ENCODE assay signal across 1 cellular context in genomic region chr6:49550413-49551125, GRCh38.
TF ChIP-seq lines count a peak whose summit lies in the region.

Gene C6orf141 (plus strand): TSS chr6:49550668. CDS start chr6:49550793, 125 bp downstream.

TF ChIP-seq in HEK293, 187 proteins besides CTCF, POLR2A, EP300 and RAD21 (continued from another document and continues in another):
- TF ChIP-seq ZBTB20 (tag by site-specific recombination; IDR thresholded peaks at IDR 0.05) (peak; percentile 86), ZBTB10 (tag by site-specific recombination; IDR thresholded peaks at IDR 0.05) (peak; percentile 18; the same call in 1 of the 2 replicates), ZBTB17 (tag by site-specific recombination; IDR thresholded peaks at IDR 0.05) (peak; percentile 74), SP2 (tag by site-specific recombination; IDR thresholded peaks at IDR 0.05) (peak; percentile 94), PATZ1 (tag by site-specific recombination; IDR thresholded peaks at IDR 0.05) (peak; percentile 83), ZNF830 (tag by site-specific recombination; IDR thresholded peaks at IDR 0.05; ENCODE audit: low read depth) (no peak), EGR2 (tag by site-specific recombination; IDR thresholded peaks at IDR 0.05; ENCODE audit: low read depth) (peak; percentile 97), ZNF837 (tag by site-specific recombination; IDR thresholded peaks at IDR 0.05) (no peak), ZNF777 (tag by site-specific recombination; IDR thresholded peaks at IDR 0.05; ENCODE audit: borderline replicate concordance) (0 out of 2 replicates have a peak, but pooled peaks have one; percentile 53), KLF8 (tag by site-specific recombination; IDR thresholded peaks at IDR 0.05) (peak; percentile 76), ZNF394 (tag by site-specific recombination; IDR thresholded peaks at IDR 0.05; ENCODE audit: borderline replicate concordance) (0 out of 2 replicates have a peak, but pooled peaks have one; percentile 23), GLIS2 (tag by site-specific recombination; IDR thresholded peaks at IDR 0.05) (peak; percentile 80), ZNF24 (tag by site-specific recombination; IDR thresholded peaks at IDR 0.05) (peak; percentile 99), ZFP3 (tag by site-specific recombination; IDR thresholded peaks at IDR 0.05; ENCODE audit: low read depth) (no peak), ZNF626 (tag by site-specific recombination; IDR thresholded peaks at IDR 0.05) (no peak), ZNF660 (tag by site-specific recombination; IDR thresholded peaks at IDR 0.05) (0 out of 2 replicates have a peak, but pooled peaks have one; percentile 22), ZNF416 (tag by site-specific recombination; IDR thresholded peaks at IDR 0.05) (no peak), ZNF792 (tag by site-specific recombination; IDR thresholded peaks at IDR 0.05) (no peak), ZNF366 (tag by site-specific recombination; conservative IDR thresholded peaks at IDR 0.05) (peak; percentile 92), ZNF488 (tag by site-specific recombination; IDR thresholded peaks at IDR 0.05) (no peak), ZNF76 (tag by site-specific recombination; IDR thresholded peaks at IDR 0.05; ENCODE audit: borderline replicate concordance, low read depth) (no peak; the same call in 1 of the 2 replicates), ZNF18 (tag by site-specific recombination; IDR thresholded peaks at IDR 0.05) (peak; percentile 39; the same call in 1 of the 2 replicates), ZNF391 (tag by site-specific recombination; IDR thresholded peaks at IDR 0.05; ENCODE audit: borderline replicate concordance, low read depth) (no peak), ZNF311 (tag by site-specific recombination; IDR thresholded peaks at IDR 0.05; ENCODE audit: borderline replicate concordance) (no peak), SP3 (tag by site-specific recombination; IDR thresholded peaks at IDR 0.05) (peak; percentile 72), WT1 (tag by site-specific recombination; IDR thresholded peaks at IDR 0.05) (peak; percentile 55), HOXD13 (CRISPR knock-in tag; IDR thresholded peaks at IDR 0.05; ENCODE audit: borderline replicate concordance) (no peak), KLF17 (tag by site-specific recombination; IDR thresholded peaks at IDR 0.05) (peak; percentile 58; the same call in 1 of the 2 replicates), ZNF561 (tag by site-specific recombination; IDR thresholded peaks at IDR 0.05; ENCODE audit: borderline replicate concordance) (peak; percentile 39; the same call in 1 of the 2 replicates), ZNF398 (tag by site-specific recombination; IDR thresholded peaks at IDR 0.05) (peak; percentile 76), ZNF747 (tag by site-specific recombination; IDR thresholded peaks at IDR 0.05) (no peak), SP7 (tag by site-specific recombination; IDR thresholded peaks at IDR 0.05) (peak; percentile 72; the same call in 1 of the 2 replicates), ZNF341 (tag by site-specific recombination; IDR thresholded peaks at IDR 0.05; ENCODE audit: low read depth) (peak; percentile 96), BCL11B (tag by site-specific recombination; IDR thresholded peaks at IDR 0.05; ENCODE audit: low read depth) (0 out of 2 replicates have a peak, but pooled peaks have one; percentile 59), ZXDB (tag by site-specific recombination; IDR thresholded peaks at IDR 0.05) (no peak; the same call in none of the 2 replicates), ZBTB8A (tag by site-specific recombination; IDR thresholded peaks at IDR 0.05) (peak; percentile 72), ZNF654 (tag by site-specific recombination; IDR thresholded peaks at IDR 0.05; ENCODE audit: low read depth) (no peak), GLIS1 (tag by site-specific recombination; IDR thresholded peaks at IDR 0.05) (peak; percentile 60; the same call in 1 of the 2 replicates), PRDM1 (tag by site-specific recombination; IDR thresholded peaks at IDR 0.05) (peak; percentile 96), ZNF157 (tag by site-specific recombination; IDR thresholded peaks at IDR 0.05) (no peak), FEZF1 (tag by site-specific recombination; IDR thresholded peaks at IDR 0.05) (no peak), ZNF350 (tag by site-specific recombination; IDR thresholded peaks at IDR 0.05) (no peak), ZNF501 (tag by site-specific recombination; IDR thresholded peaks at IDR 0.05) (peak; percentile 57; the same call in 1 of the 2 replicates), PRDM10 (tag by site-specific recombination; IDR thresholded peaks at IDR 0.05) (peak; percentile 50; the same call in 1 of the 2 replicates), ZNF692 (tag by site-specific recombination; IDR thresholded peaks at IDR 0.05) (peak; percentile 36), ZNF19 (tag by site-specific recombination; IDR thresholded peaks at IDR 0.05; ENCODE audit: low read depth) (no peak), ZSCAN16 (tag by site-specific recombination; IDR thresholded peaks at IDR 0.05) (peak; percentile 33; the same call in 1 of the 2 replicates), ZBTB44 (tag by site-specific recombination; IDR thresholded peaks at IDR 0.05) (0 out of 2 replicates have a peak, but pooled peaks have one; percentile 48), ZFHX2 (tag by site-specific recombination; conservative IDR thresholded peaks at IDR 0.05) (peak; percentile 93), KLF1 (tag by site-specific recombination; IDR thresholded peaks at IDR 0.05) (peak; percentile 78)
